Comparison of ENCODE assay signal across 11 cellular contexts in genomic region chr4:1874207-1874606, GRCh38. TPM values are rescaled to one million over a fixed set of nuclear protein-coding genes. Genes with fewer than 3 reads are reported as not detected.
DNase-seq lines count a peak whose midpoint lies in the region; ATAC-seq and TF ChIP-seq lines count a peak whose summit lies in the region.
"Had no signal": no experiment of that assay in that cellular context is flagged by ENCODE, and none has a peak within 500 bp of the region (broad histone marks: within the 10 kb centered on the region; RNA-seq: fewer than 3 reads in every experiment).

No MANE protein-coding gene starts in this region.

- H3K4me1 ChIP-seq in HEK293 (ENCODE audit: control insufficient read depth, insufficient read depth, low read length) = no peaks in the 10 kb centered on the region
- peaks cover 18% of the 10 kb centered on the region for H3K4me1 ChIP-seq in effector memory CD4-positive, alpha-beta T cell (ENCODE audit: control insufficient read depth, insufficient read depth, low read length, poor library complexity, severe bottlenecking)

- H3K9me3 Mint-ChIP-seq in activated T-helper 1 cell treated with anti-CD3 and anti-CD28 coated beads, Interleukin-12 subunit alpha, Interleukin-12 subunit beta, Interleukin-2, Interleukin-4 antibody, amounts not matched to agents 30 ng/mL and 10 ng/mL and 1 ng/mL, durations not matched to agents 14 hours and 24 hours and 36 hours = no peaks in the 10 kb centered on the region
- H3K9me3 Mint-ChIP-seq in natural killer cell treated with Interleukin-12 subunit alpha and Interleukin-12 subunit beta and Interleukin-15 and Interleukin-18, amount 100 ng/mL, for 72 hours = no peaks in the 10 kb centered on the region

- no peaks in the 10 kb centered on the region for H3K27me3 ChIP-seq in effector memory CD4-positive, alpha-beta T cell (replicated peaks; ENCODE audit: control insufficient read depth, insufficient read depth, low read length, poor library complexity, severe bottlenecking)
- H3K27me3 ChIP-seq: tibial nerve had no signal

- no peaks in the 10 kb centered on the region for H3K9me3 ChIP-seq in HEK293 (ENCODE audit: control insufficient read depth, insufficient read depth, low read depth, low read length)
- no peaks in the 10 kb centered on the region for H3K9me3 ChIP-seq in effector memory CD4-positive, alpha-beta T cell (ENCODE audit: control insufficient read depth, low read length)
- H3K9me3 ChIP-seq: tibial nerve had no signal

- intact Hi-C loops in activated T-helper 1 cell treated with anti-CD3 and anti-CD28 coated beads, Interleukin-12 subunit alpha, Interleukin-12 subunit beta, Interleukin-2, Interleukin-4 antibody, amounts not matched to agents 30 ng/mL and 10 ng/mL and 1 ng/mL, durations not matched to agents 14 hours and 24 hours and 36 hours (cut with micrococcal nuclease) = loop anchor here (5.0 to 10.0 kb wide), 4 partner anchors 543 to 1201 kb away; partner anchors contain the start of genes CFAP99, CTBP1, HTT and HTT-AS

- POLR2A ChIA-PET in HEK293 (lab: Yijun Ruan, JAX) = interaction anchor here (1.6 kb wide), 1 partner anchor 10 kb away, joined by 4 read pairs; no protein-coding TSS in a partner anchor

- peaks cover 1% of the 10 kb centered on the region for H3K27me3 Mint-ChIP-seq in activated T-helper 1 cell treated with anti-CD3 and anti-CD28 coated beads, Interleukin-12 subunit alpha, Interleukin-12 subunit beta, Interleukin-2, Interleukin-4 antibody, amounts not matched to agents 30 ng/mL and 10 ng/mL and 1 ng/mL, durations not matched to agents 14 hours and 24 hours and 36 hours (ENCODE audit: insufficient read depth)
- no peaks in the 10 kb centered on the region for H3K27me3 Mint-ChIP-seq in natural killer cell treated with Interleukin-12 subunit alpha and Interleukin-12 subunit beta and Interleukin-15 and Interleukin-18, amount 100 ng/mL, for 72 hours

- peaks cover 18% of the 10 kb centered on the region for H3K36me3 Mint-ChIP-seq in activated T-helper 1 cell treated with anti-CD3 and anti-CD28 coated beads, Interleukin-12 subunit alpha, Interleukin-12 subunit beta, Interleukin-2, Interleukin-4 antibody, amounts not matched to agents 30 ng/mL and 10 ng/mL and 1 ng/mL, durations not matched to agents 14 hours and 24 hours and 36 hours (ENCODE audit: low read depth)
- H3K36me3 Mint-ChIP-seq in natural killer cell treated with Interleukin-12 subunit alpha and Interleukin-12 subunit beta and Interleukin-15 and Interleukin-18, amount 100 ng/mL, for 72 hours = peaks cover 9% of the 10 kb centered on the region

- no peak for TF ChIP-seq CTCF in HEK293 (tag by site-specific recombination; IDR thresholded peaks at IDR 0.05)

- peak overlapping the region; percentile 63 for H3K27ac Mint-ChIP-seq in activated T-helper 1 cell treated with anti-CD3 and anti-CD28 coated beads, Interleukin-12 subunit alpha, Interleukin-12 subunit beta, Interleukin-2, Interleukin-4 antibody, amounts not matched to agents 30 ng/mL and 10 ng/mL and 1 ng/mL, durations not matched to agents 14 hours and 24 hours and 36 hours
- peak overlapping the region; percentile 73 to 93 for H3K27ac Mint-ChIP-seq in natural killer cell treated with Interleukin-12 subunit alpha and Interleukin-12 subunit beta and Interleukin-15 and Interleukin-18, amount 100 ng/mL, for 72 hours

- H3K4me3 ChIP-seq in HEK293 (ENCODE audit: low read depth, low read length) = no peak overlapping the region
- H3K4me3 ChIP-seq in effector memory CD4-positive, alpha-beta T cell (ENCODE audit: insufficient read depth, low read depth, low read length, poor library complexity, severe bottlenecking) = no peak overlapping the region
- H3K4me3 ChIP-seq: tibial nerve had no signal

- H3K36me3 ChIP-seq in HEK293 (ENCODE audit: control insufficient read depth in 2 of 2, insufficient read depth in 1 of 2, low read length in 2 of 2) = no peaks in the 10 kb centered on the region; a peak in 1 of 3 replicates
- no peaks in the 10 kb centered on the region for H3K36me3 ChIP-seq in effector memory CD4-positive, alpha-beta T cell (ENCODE audit: control insufficient read depth, insufficient read depth, low read length)
- H3K36me3 ChIP-seq: tibial nerve had no signal

- DNase-seq in NCI-H146 (lab: John Stamatoyannopoulos, UW) = peak; percentile 21
- DNase-seq in NCI-H146 treated with DMSO at 0.1 percent for 48 hours (lab: John Stamatoyannopoulos, UW; ENCODE audit: unreplicated experiment) = no peak
- DNase-seq in activated T-helper 1 cell treated with anti-CD3 and anti-CD28 coated beads, Interleukin-12 subunit alpha, Interleukin-12 subunit beta, Interleukin-2, Interleukin-4 antibody, amounts not matched to agents 30 ng/mL and 10 ng/mL and 1 ng/mL, durations not matched to agents 14 hours and 24 hours and 36 hours (ENCODE audit: low spot score) = no peak
- no peak for DNase-seq in natural killer cell treated with Interleukin-12 subunit alpha and Interleukin-12 subunit beta and Interleukin-15 and Interleukin-18, amount 100 ng/mL, for 72 hours (ENCODE audit: low spot score)
- no peak for DNase-seq in NCI-H226
- DNase-seq in GM19240 (ENCODE audit: insufficient read length, low spot score) = no peak
- no peak for DNase-seq in effector memory CD4-positive, alpha-beta T cell
- DNase-seq: GDM1; NK-92 treated with Interleukin-12 subunit alpha and Interleukin-12 subunit beta, amount 100 ng/mL, for 24 hours had no signal

- peaks cover 55% of the 10 kb centered on the region for H3K4me1 Mint-ChIP-seq in activated T-helper 1 cell treated with anti-CD3 and anti-CD28 coated beads, Interleukin-12 subunit alpha, Interleukin-12 subunit beta, Interleukin-2, Interleukin-4 antibody, amounts not matched to agents 30 ng/mL and 10 ng/mL and 1 ng/mL, durations not matched to agents 14 hours and 24 hours and 36 hours (ENCODE audit: low read depth)
- peaks cover 36 to 49% of the 10 kb centered on the region in 2 donors for H3K4me1 Mint-ChIP-seq in natural killer cell treated with Interleukin-12 subunit alpha and Interleukin-12 subunit beta and Interleukin-15 and Interleukin-18, amount 100 ng/mL, for 72 hours (ENCODE audit: low read depth in 2 of 2)

- ATAC-seq in natural killer cell treated with Interleukin-12 subunit alpha and Interleukin-12 subunit beta and Interleukin-15 and Interleukin-18, amount 100 ng/mL, for 72 hours = no peak

- H3K27ac ChIP-seq in HEK293 (ENCODE audit: extremely low read depth, low read depth, low read length) = no peak overlapping the region
- H3K27ac ChIP-seq in effector memory CD4-positive, alpha-beta T cell (ENCODE audit: insufficient read depth, low read length, poor library complexity, severe bottlenecking) = no peak overlapping the region

- H3K4me3 Mint-ChIP-seq in activated T-helper 1 cell treated with anti-CD3 and anti-CD28 coated beads, Interleukin-12 subunit alpha, Interleukin-12 subunit beta, Interleukin-2, Interleukin-4 antibody, amounts not matched to agents 30 ng/mL and 10 ng/mL and 1 ng/mL, durations not matched to agents 14 hours and 24 hours and 36 hours = peak overlapping the region; percentile 100
- peak overlapping the region; percentile 56 for H3K4me3 Mint-ChIP-seq in natural killer cell treated with Interleukin-12 subunit alpha and Interleukin-12 subunit beta and Interleukin-15 and Interleukin-18, amount 100 ng/mL, for 72 hours

- CTCF ChIA-PET in HEK293 (lab: Yijun Ruan, JAX) = interaction anchor here (1.9 kb wide), 1 partner anchor 25 kb away, joined by 11 read pairs; no protein-coding TSS in a partner anchor

TF ChIP-seq in HEK293, 187 proteins besides CTCF, POLR2A, EP300 and RAD21:
- no peak for TF ChIP-seq ZNF561 (tag by site-specific recombination; IDR thresholded peaks at IDR 0.05; ENCODE audit: borderline replicate concordance)
- TF ChIP-seq SCRT2 (tag by site-specific recombination; IDR thresholded peaks at IDR 0.05) = peak; percentile 24; the same call in 1 of the 2 replicates

RNA-seq across cellular contexts. Expression of gene NSD2, which starts 3.0 kb away (rescaled TPM):
- total RNA-seq in activated T-helper 1 cell treated with anti-CD3 and anti-CD28 coated beads, Interleukin-12 subunit alpha, Interleukin-12 subunit beta, Interleukin-2, Interleukin-4 antibody, amounts not matched to agents 30 ng/mL and 10 ng/mL and 1 ng/mL, durations not matched to agents 14 hours and 24 hours and 36 hours = 200 and 202 TPM in 2 replicates
- total RNA-seq in natural killer cell treated with Interleukin-12 subunit alpha and Interleukin-12 subunit beta and Interleukin-15 and Interleukin-18, amount 100 ng/mL, for 72 hours = 100 to 1,000 TPM; 127 to 375 TPM

RNA-seq across cellular contexts. Expression of gene LETM1, which starts 18.3 kb away (rescaled TPM):
- 93.9 and 101 TPM in 2 replicates for total RNA-seq in activated T-helper 1 cell treated with anti-CD3 and anti-CD28 coated beads, Interleukin-12 subunit alpha, Interleukin-12 subunit beta, Interleukin-2, Interleukin-4 antibody, amounts not matched to agents 30 ng/mL and 10 ng/mL and 1 ng/mL, durations not matched to agents 14 hours and 24 hours and 36 hours
- total RNA-seq in natural killer cell treated with Interleukin-12 subunit alpha and Interleukin-12 subunit beta and Interleukin-15 and Interleukin-18, amount 100 ng/mL, for 72 hours = 100 to 1,000 TPM in 1 of 2 donors, 10 to 100 TPM in 1; 64.5 to 129 TPM
